In genomic region chr9:93962561-93963440, GRCh38 we compare ENCODE assay signal across 1 cellular context.
TF ChIP-seq lines count a peak whose summit lies in the region.

No MANE protein-coding gene starts in this region.

TF ChIP-seq in WTC11, 78 proteins besides CTCF, POLR2A, EP300 and RAD21 (continued from another document):
- TF ChIP-seq, protein P1, sequence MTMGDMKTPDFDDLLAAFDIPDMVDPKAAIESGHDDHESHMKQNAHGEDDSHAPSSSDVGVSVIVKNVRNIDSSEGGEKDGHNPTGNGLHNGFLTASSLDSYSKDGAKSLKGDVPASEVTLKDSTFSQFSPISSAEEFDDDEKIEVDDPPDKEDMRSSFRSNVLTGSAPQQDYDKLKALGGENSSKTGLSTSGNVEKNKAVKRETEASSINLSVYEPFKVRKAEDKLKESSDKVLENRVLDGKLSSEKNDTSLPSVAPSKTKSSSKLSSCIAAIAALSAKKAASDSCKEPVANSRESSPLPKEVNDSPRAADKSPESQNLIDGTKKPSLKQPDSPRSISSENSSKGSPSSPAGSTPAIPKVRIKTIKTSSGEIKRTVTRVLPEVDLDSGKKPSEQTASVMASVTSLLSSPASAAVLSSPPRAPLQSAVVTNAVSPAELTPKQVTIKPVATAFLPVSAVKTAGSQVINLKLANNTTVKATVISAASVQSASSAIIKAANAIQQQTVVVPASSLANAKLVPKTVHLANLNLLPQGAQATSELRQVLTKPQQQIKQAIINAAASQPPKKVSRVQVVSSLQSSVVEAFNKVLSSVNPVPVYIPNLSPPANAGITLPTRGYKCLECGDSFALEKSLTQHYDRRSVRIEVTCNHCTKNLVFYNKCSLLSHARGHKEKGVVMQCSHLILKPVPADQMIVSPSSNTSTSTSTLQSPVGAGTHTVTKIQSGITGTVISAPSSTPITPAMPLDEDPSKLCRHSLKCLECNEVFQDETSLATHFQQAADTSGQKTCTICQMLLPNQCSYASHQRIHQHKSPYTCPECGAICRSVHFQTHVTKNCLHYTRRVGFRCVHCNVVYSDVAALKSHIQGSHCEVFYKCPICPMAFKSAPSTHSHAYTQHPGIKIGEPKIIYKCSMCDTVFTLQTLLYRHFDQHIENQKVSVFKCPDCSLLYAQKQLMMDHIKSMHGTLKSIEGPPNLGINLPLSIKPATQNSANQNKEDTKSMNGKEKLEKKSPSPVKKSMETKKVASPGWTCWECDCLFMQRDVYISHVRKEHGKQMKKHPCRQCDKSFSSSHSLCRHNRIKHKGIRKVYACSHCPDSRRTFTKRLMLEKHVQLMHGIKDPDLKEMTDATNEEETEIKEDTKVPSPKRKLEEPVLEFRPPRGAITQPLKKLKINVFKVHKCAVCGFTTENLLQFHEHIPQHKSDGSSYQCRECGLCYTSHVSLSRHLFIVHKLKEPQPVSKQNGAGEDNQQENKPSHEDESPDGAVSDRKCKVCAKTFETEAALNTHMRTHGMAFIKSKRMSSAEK (CRISPR knock-in tag; IDR thresholded peaks at IDR 0.05; ENCODE audit: borderline replicate concordance), result no peak
- TF ChIP-seq TP53 (CRISPR knock-in tag; IDR thresholded peaks at IDR 0.05) (no peak), HMGA2 (CRISPR knock-in tag; IDR thresholded peaks at IDR 0.05) (no peak), ZNF416 (CRISPR knock-in tag; IDR thresholded peaks at IDR 0.05) (no peak), JUN (CRISPR knock-in tag; IDR thresholded peaks at IDR 0.05) (no peak), ZNF121 (CRISPR knock-in tag; IDR thresholded peaks at IDR 0.05) (no peak), RORB (CRISPR knock-in tag; IDR thresholded peaks at IDR 0.05) (no peak), CREB1 (CRISPR knock-in tag; IDR thresholded peaks at IDR 0.05) (no peak), SMAD3 (CRISPR knock-in tag; IDR thresholded peaks at IDR 0.05; ENCODE audit: borderline replicate concordance) (no peak), JAZF1 (CRISPR knock-in tag; IDR thresholded peaks at IDR 0.05) (no peak), GTF2I (CRISPR knock-in tag; conservative IDR thresholded peaks at IDR 0.05) (no peak)
- TF ChIP-seq, protein P2, sequence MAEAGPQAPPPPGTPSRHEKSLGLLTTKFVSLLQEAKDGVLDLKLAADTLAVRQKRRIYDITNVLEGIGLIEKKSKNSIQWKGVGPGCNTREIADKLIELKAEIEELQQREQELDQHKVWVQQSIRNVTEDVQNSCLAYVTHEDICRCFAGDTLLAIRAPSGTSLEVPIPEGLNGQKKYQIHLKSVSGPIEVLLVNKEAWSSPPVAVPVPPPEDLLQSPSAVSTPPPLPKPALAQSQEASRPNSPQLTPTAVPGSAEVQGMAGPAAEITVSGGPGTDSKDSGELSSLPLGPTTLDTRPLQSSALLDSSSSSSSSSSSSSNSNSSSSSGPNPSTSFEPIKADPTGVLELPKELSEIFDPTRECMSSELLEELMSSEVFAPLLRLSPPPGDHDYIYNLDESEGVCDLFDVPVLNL (CRISPR knock-in tag; IDR thresholded peaks at IDR 0.05; ENCODE audit: borderline replicate concordance, low read depth), result no peak
- TF ChIP-seq, protein P3, sequence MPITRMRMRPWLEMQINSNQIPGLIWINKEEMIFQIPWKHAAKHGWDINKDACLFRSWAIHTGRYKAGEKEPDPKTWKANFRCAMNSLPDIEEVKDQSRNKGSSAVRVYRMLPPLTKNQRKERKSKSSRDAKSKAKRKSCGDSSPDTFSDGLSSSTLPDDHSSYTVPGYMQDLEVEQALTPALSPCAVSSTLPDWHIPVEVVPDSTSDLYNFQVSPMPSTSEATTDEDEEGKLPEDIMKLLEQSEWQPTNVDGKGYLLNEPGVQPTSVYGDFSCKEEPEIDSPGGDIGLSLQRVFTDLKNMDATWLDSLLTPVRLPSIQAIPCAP (CRISPR knock-in tag; IDR thresholded peaks at IDR 0.05), result no peak
